Comparison of ENCODE assay signal across 6 cellular contexts in the genomic region with DNA sequence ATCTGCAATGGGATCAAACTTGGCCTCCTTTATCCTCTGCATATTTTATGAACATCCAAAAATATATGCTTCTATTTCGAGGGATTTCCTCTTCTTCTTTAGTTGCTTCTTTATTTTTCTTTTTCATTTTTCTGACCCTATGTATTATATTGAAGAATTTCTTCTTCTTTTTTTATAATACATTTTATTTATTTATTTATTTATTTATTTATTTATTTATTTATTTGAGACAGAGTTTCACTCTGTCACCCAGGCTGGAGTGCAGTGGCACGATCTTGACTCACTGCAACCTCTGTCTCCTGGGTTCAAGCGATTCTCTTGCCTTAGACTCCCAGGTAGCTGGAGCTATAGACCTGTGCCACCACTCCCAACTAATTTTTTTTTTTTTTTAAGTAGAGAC. TPM values are rescaled to one million over a fixed set of nuclear protein-coding genes. Genes with fewer than 3 reads are reported as not detected.
DNase-seq lines count a peak whose midpoint lies in the region; ATAC-seq and TF ChIP-seq lines count a peak whose summit lies in the region.
"Not testable (repeated sequence)": the region's sequence is repeated elsewhere in the genome, so short reads cannot be mapped to it uniquely, and the experiment has no call there.

No MANE protein-coding gene starts in this region.

- DNase-seq in BE2C; epithelial cell of prostate (ENCODE audit: low read depth, low spot score); foreskin keratinocyte; naive B cell; smooth muscle cell (lab: John Stamatoyannopoulos, UW; ENCODE audit: unreplicated experiment): not testable (repeated sequence)

- peaks cover 13% of the 10 kb centered on the region for H3K4me1 ChIP-seq in BE2C
- H3K4me1 ChIP-seq in HEK293 (ENCODE audit: control insufficient read depth, insufficient read depth, low read length); smooth muscle cell (ENCODE audit: low read depth): not testable (repeated sequence)
- peaks cover 15% of the 10 kb centered on the region for H3K4me1 ChIP-seq in foreskin keratinocyte

- H3K27me3 ChIP-seq in BE2C; foreskin keratinocyte; smooth muscle cell (ENCODE audit: low read depth): not testable (repeated sequence)

- not testable (repeated sequence) for H3K9me3 Mint-ChIP-seq in naive B cell

- TF ChIP-seq CTCF in BE2C (IDR thresholded peaks at IDR 0.05; ENCODE audit: low read depth, low read length); HEK293 (tag by site-specific recombination; IDR thresholded peaks at IDR 0.05); foreskin keratinocyte (conservative IDR thresholded peaks at IDR 0.05); smooth muscle cell (IDR thresholded peaks at IDR 0.05; ENCODE audit: borderline replicate concordance, insufficient read depth, poor library complexity, severe bottlenecking): not testable (repeated sequence)

- not testable (repeated sequence) for H3K9me3 ChIP-seq in BE2C; HEK293 (ENCODE audit: control insufficient read depth, insufficient read depth, low read depth, low read length); smooth muscle cell (replicated peaks; ENCODE audit: low read depth)

- peaks cover 38 to 66% (median 45%) of the 10 kb centered on the region in 3 donors for H3K4me1 Mint-ChIP-seq in naive B cell

- H3K27me3 Mint-ChIP-seq in naive B cell = not testable (repeated sequence)

- H3K4me3 ChIP-seq in BE2C (ENCODE audit: low read depth, low read length) = peak overlapping the region; percentile 21; the same call in 1 of the 2 replicates
- not testable (repeated sequence) for H3K4me3 ChIP-seq in HEK293 (ENCODE audit: low read depth, low read length); smooth muscle cell

- H3K36me3 Mint-ChIP-seq in naive B cell = not testable (repeated sequence)

- H3K79me2 ChIP-seq in smooth muscle cell (ENCODE audit: low read depth) = not testable (repeated sequence)

- peak overlapping the region; percentile 39 for H3K9ac ChIP-seq in smooth muscle cell (ENCODE audit: low read depth)

- WGBS in smooth muscle cell (ENCODE audit: low lambda C conversion rate) = 90% methylated on average over 3 of the region's 3 CpGs

- not testable (repeated sequence) for H3F3A ChIP-seq in smooth muscle cell (ENCODE audit: low read depth)

- H3K27ac ChIP-seq in HEK293 (ENCODE audit: extremely low read depth, low read depth, low read length) = not testable (repeated sequence)
- peak overlapping the region; percentile 39 for H3K27ac ChIP-seq in epithelial cell of prostate
- H3K27ac ChIP-seq in foreskin keratinocyte = peak overlapping the region; percentile 59
- H3K27ac ChIP-seq in smooth muscle cell (ENCODE audit: low read depth) = peak overlapping the region; percentile 72

- H3K4me2 ChIP-seq in smooth muscle cell = peak overlapping the region; percentile 26

- H4K20me1 ChIP-seq in smooth muscle cell (ENCODE audit: low read depth) = not testable (repeated sequence)

- not testable (repeated sequence) for H3K4me3 Mint-ChIP-seq in naive B cell

- not testable (repeated sequence) for ATAC-seq in foreskin keratinocyte; naive B cell (ENCODE audit: low read depth in 2 of 2)

- POLR2A ChIA-PET in HEK293 (lab: Yijun Ruan, JAX) = interaction anchor here (0.6 to 2.1 kb wide), 2 partner anchors 13 to 18 kb away, joined by 3 to 4 read pairs; no protein-coding TSS in a partner anchor

- not testable (repeated sequence) for H3K36me3 ChIP-seq in BE2C; HEK293 (ENCODE audit: control insufficient read depth in 2 of 2, insufficient read depth in 1 of 2, low read length in 2 of 2); smooth muscle cell (ENCODE audit: low read depth)

- H3K27ac Mint-ChIP-seq in naive B cell = peak overlapping the region in 4 of 6 donors; percentile 7 to 88 (median 30)

- H2AFZ ChIP-seq in smooth muscle cell (ENCODE audit: low read depth) = peak overlapping the region; percentile 2

- CTCF ChIA-PET in HEK293 (lab: Yijun Ruan, JAX) = not testable (repeated sequence)

TF ChIP-seq in HEK293, 187 proteins besides CTCF, POLR2A, EP300 and RAD21 (continues in another document):
- TF ChIP-seq ZNF623 (tag by site-specific recombination; IDR thresholded peaks at IDR 0.05) (peak; percentile 81), ZNF138 (tag by site-specific recombination; IDR thresholded peaks at IDR 0.05; ENCODE audit: borderline replicate concordance) (0 out of 2 replicates have a peak, but pooled peaks have one; percentile 31), ZNF664 (tag by site-specific recombination; IDR thresholded peaks at IDR 0.05) (peak; percentile 71), ZNF560 (tag by site-specific recombination; IDR thresholded peaks at IDR 0.05; ENCODE audit: borderline replicate concordance) (peak; percentile 66; the same call in 1 of the 2 replicates), ZBTB8A (tag by site-specific recombination; IDR thresholded peaks at IDR 0.05) (peak; percentile 71), ZXDB (tag by site-specific recombination; IDR thresholded peaks at IDR 0.05) (peak; percentile 66; the same call in 1 of the 2 replicates), ZNF514 (tag by site-specific recombination; IDR thresholded peaks at IDR 0.05) (0 out of 2 replicates have a peak, but pooled peaks have one; percentile 53), ZNF629 (tag by site-specific recombination; IDR thresholded peaks at IDR 0.05) (peak; percentile 50), ZBTB21 (tag by site-specific recombination; IDR thresholded peaks at IDR 0.05) (peak; percentile 59), ZNF558 (tag by site-specific recombination; IDR thresholded peaks at IDR 0.05) (peak; percentile 74), ZNF140 (tag by site-specific recombination; IDR thresholded peaks at IDR 0.05) (peak; percentile 85), ZNF654 (tag by site-specific recombination; IDR thresholded peaks at IDR 0.05; ENCODE audit: low read depth) (peak; percentile 29), ZNF433 (tag by site-specific recombination; IDR thresholded peaks at IDR 0.05; ENCODE audit: low read depth) (peak; percentile 86)
- TF ChIP-seq, protein P1, sequence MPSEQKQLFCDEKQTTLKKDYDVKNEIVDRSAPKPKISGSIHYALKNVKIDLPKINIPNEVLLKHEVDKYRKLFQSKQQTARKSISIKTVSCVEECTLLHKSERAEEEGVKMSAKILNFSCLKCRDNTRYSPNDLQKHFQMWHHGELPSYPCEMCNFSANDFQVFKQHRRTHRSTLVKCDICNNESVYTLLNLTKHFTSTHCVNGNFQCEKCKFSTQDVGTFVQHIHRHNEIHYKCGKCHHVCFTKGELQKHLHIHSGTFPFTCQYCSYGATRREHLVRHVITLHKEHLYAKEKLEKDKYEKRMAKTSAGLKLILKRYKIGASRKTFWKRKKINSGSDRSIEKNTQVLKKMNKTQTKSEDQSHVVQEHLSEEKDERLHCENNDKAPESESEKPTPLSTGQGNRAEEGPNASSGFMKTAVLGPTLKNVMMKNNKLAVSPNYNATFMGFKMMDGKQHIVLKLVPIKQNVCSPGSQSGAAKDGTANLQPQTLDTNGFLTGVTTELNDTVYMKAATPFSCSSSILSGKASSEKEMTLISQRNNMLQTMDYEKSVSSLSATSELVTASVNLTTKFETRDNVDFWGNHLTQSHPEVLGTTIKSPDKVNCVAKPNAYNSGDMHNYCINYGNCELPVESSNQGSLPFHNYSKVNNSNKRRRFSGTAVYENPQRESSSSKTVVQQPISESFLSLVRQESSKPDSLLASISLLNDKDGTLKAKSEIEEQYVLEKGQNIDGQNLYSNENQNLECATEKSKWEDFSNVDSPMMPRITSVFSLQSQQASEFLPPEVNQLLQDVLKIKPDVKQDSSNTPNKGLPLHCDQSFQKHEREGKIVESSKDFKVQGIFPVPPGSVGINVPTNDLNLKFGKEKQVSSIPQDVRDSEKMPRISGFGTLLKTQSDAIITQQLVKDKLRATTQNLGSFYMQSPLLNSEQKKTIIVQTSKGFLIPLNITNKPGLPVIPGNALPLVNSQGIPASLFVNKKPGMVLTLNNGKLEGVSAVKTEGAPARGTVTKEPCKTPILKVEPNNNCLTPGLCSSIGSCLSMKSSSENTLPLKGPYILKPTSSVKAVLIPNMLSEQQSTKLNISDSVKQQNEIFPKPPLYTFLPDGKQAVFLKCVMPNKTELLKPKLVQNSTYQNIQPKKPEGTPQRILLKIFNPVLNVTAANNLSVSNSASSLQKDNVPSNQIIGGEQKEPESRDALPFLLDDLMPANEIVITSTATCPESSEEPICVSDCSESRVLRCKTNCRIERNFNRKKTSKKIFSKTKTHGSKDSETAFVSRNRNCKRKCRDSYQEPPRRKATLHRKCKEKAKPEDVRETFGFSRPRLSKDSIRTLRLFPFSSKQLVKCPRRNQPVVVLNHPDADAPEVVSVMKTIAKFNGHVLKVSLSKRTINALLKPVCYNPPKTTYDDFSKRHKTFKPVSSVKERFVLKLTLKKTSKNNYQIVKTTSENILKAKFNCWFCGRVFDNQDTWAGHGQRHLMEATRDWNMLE (tag by site-specific recombination; conservative IDR thresholded peaks at IDR 0.05; ENCODE audit: low read depth) = peak; percentile 87

RNA-seq across cellular contexts. Expression of a gene that starts 19.6 kb away (rescaled TPM):
- polyA plus RNA-seq in BE2C (2012; ENCODE audit: insufficient read depth, insufficient read length, low read depth) = 63.8 TPM
- total RNA-seq in foreskin keratinocyte = 169 and 218 TPM in 2 replicates
- polyA plus RNA-seq in foreskin keratinocyte = 100 and 126 TPM in 2 replicates
- polyA plus RNA-seq in naive B cell (ENCODE audit: low read depth in 6 of 6) = 100 to 1,000 TPM; 463 to 555 (median 516) TPM
- total RNA-seq in smooth muscle cell = 98.4 and 113 TPM in 2 replicates
- polyA plus RNA-seq in smooth muscle cell = 55.0 and 190 TPM in 2 replicates
